ENCODE assay signal across 16 cellular contexts in genomic region chr9:136505406-136506403, GRCh38. TPM values are rescaled to one million over a fixed set of nuclear protein-coding genes. Genes with fewer than 3 reads are reported as not detected.
DNase-seq lines count a peak whose midpoint lies in the region; ATAC-seq, FAIRE-seq and TF ChIP-seq lines count a peak whose summit lies in the region.
"Had no signal": no experiment of that assay in that cellular context is flagged by ENCODE, and none has a peak within 500 bp of the region (broad histone marks: within the 10 kb centered on the region; RNA-seq: fewer than 3 reads in every experiment).

No MANE protein-coding gene starts in this region.

- H4K91ac ChIP-seq in H1 (replicated peaks; ENCODE audit: insufficient read length, low read length): no peak overlapping the region

- no peak overlapping the region for H2BK20ac ChIP-seq in H1 (ENCODE audit: low read length)

- H3K4me1 Mint-ChIP-seq in activated T-cell treated with anti-CD3 and anti-CD28 coated beads, Interleukin-2, amount 50 U/mL, for 24 hours (ENCODE audit: low read depth): no peaks in the 10 kb centered on the region
- H3K4me1 Mint-ChIP-seq in activated T-cell treated with anti-CD3 and anti-CD28 coated beads, Interleukin-2, amount 50 U/mL, for 4 hours (ENCODE audit: low read depth): no peaks in the 10 kb centered on the region
- H3K4me1 Mint-ChIP-seq: GM23338, H9 had no signal

- no peak for FAIRE-seq in H1 (lab: Jason Lieb, UNC)
- FAIRE-seq: D721Med, G401.6, GM12891, GM18507 had no signal

- no peak overlapping the region for H2AK5ac ChIP-seq in H1 (ENCODE audit: low read depth, low read length)

- TF ChIP-seq RAD21 in H1 (IDR thresholded peaks at IDR 0.05 in 1 of 2, conservative IDR thresholded peaks at IDR 0.05 in 1 of 2; ENCODE audit: low read depth in 2 of 2, low read length in 2 of 2): no peak

- no peak overlapping the region for H2BK12ac ChIP-seq in H1 (ENCODE audit: low read depth, low read length)

- H4K20me1 ChIP-seq in H1 (replicated peaks in 1 of 2; ENCODE audit: control insufficient read depth in 1 of 2, insufficient read depth in 2 of 2, low read length in 2 of 2) (peaks cover 0 to 18% of the 10 kb centered on the region in 2 experiments), Karpas-422 (ENCODE audit: insufficient read depth, low read depth, low read length) (no peaks in the 10 kb centered on the region)

- peak overlapping the region; percentile 40 for H3K27ac Mint-ChIP-seq in activated T-cell treated with anti-CD3 and anti-CD28 coated beads, Interleukin-2, amount 50 U/mL, for 24 hours
- H3K27ac Mint-ChIP-seq: CD4-positive, alpha-beta T cell; GM23338; H9 had no signal

- no peak overlapping the region for H3K27ac ChIP-seq in H1 (ENCODE audit: low read depth, low read length)
- H3K27ac ChIP-seq in Karpas-422 (ENCODE audit: low read length): no peak overlapping the region
- H3K27ac ChIP-seq: C4-2B had no signal

- H3K9ac ChIP-seq in H1 (replicated peaks in 1 of 4; ENCODE audit: extremely low read depth in 1 of 4, low read depth in 3 of 4, low read length in 3 of 4): no peak overlapping the region
- no peak overlapping the region for H3K9ac ChIP-seq in Karpas-422 (ENCODE audit: low read length)

- peaks cover 86% of the 10 kb centered on the region for H3K36me3 Mint-ChIP-seq in activated T-cell treated with anti-CD3 and anti-CD28 coated beads, Interleukin-2, amount 50 U/mL, for 24 hours (ENCODE audit: low read depth)
- peaks cover 9% of the 10 kb centered on the region for H3K36me3 Mint-ChIP-seq in activated T-cell treated with anti-CD3 and anti-CD28 coated beads, Interleukin-2, amount 50 U/mL, for 4 hours (ENCODE audit: insufficient read depth)

- H3K79me2 ChIP-seq in H1 (ENCODE audit: control insufficient read depth in 1 of 2, insufficient read depth in 2 of 2, low read length in 2 of 2) (no peaks in the 10 kb centered on the region), Karpas-422 (ENCODE audit: low read length) (no peaks in the 10 kb centered on the region)

- no peaks in the 10 kb centered on the region for H3K27me3 Mint-ChIP-seq in activated T-cell treated with anti-CD3 and anti-CD28 coated beads, Interleukin-2, amount 50 U/mL, for 24 hours
- H3K27me3 Mint-ChIP-seq in activated T-cell treated with anti-CD3 and anti-CD28 coated beads, Interleukin-2, amount 50 U/mL, for 4 hours (ENCODE audit: low read depth): no peaks in the 10 kb centered on the region
- H3K27me3 Mint-ChIP-seq: CD4-positive, alpha-beta T cell had no signal

- no peaks in the 10 kb centered on the region for H3K9me3 ChIP-seq in H1 (ENCODE audit: insufficient read depth in 2 of 2, low read depth in 1 of 2, low read length in 1 of 2)
- H3K9me3 ChIP-seq in Karpas-422 (ENCODE audit: low read length): no peaks in the 10 kb centered on the region
- H3K9me3 ChIP-seq: Caco-2 had no signal

- no peaks in the 10 kb centered on the region for H3K9me3 Mint-ChIP-seq in activated T-cell treated with anti-CD3 and anti-CD28 coated beads, Interleukin-2, amount 50 U/mL, for 24 hours
- H3K9me3 Mint-ChIP-seq in activated T-cell treated with anti-CD3 and anti-CD28 coated beads, Interleukin-2, amount 50 U/mL, for 4 hours: no peaks in the 10 kb centered on the region
- H3K9me3 Mint-ChIP-seq: CD4-positive, alpha-beta T cell; GM23338; H9 had no signal

- H3K36me3 ChIP-seq in H1 (ENCODE audit: control insufficient read depth in 2 of 4, insufficient read depth in 4 of 4, low read length in 3 of 4) (peaks cover 34 to 90% (median 53%) of the 10 kb centered on the region in 4 experiments), Karpas-422 (ENCODE audit: insufficient read depth, low read length) (no peaks in the 10 kb centered on the region)

- no peaks in the 10 kb centered on the region for H3K9me2 ChIP-seq in Karpas-422 (replicated peaks; ENCODE audit: insufficient read depth, low read length)

- no peak overlapping the region for H2BK5ac ChIP-seq in H1 (ENCODE audit: low read depth, low read length)

- H2BK120ac ChIP-seq in H1 (replicated peaks; ENCODE audit: low read depth, low read length): no peak overlapping the region

- 98% methylated on average over 40 of the region's 51 CpGs; no CpG with 5 or more reads in 1 of the 2 experiments for WGBS in H1 (ENCODE audit: extremely low coverage in 1 of 2, insufficient coverage in 1 of 2, insufficient read length in 1 of 2, insufficient replicate concordance in 2 of 2, low coverage in 1 of 2, low lambda C conversion rate in 2 of 2, missing lambda C conversion rate in 1 of 2), 2 experiments

- TF ChIP-seq CTCF in H1 (IDR thresholded peaks at IDR 0.05; ENCODE audit: control extremely low read depth in 1 of 3, insufficient read depth in 1 of 3, low read depth in 1 of 3, low read length in 3 of 3): no peak

- POLR2A ChIA-PET in H1 (lab: Charles Lee; ENCODE audit: partially characterized antibody): interaction anchor here (2.1 kb wide), 1 partner anchor 12 kb away, joined by 6 read pairs; no protein-coding TSS in a partner anchor

- H2AFZ ChIP-seq in H1 (ENCODE audit: low read length): no peak overlapping the region
- H2AFZ ChIP-seq in Karpas-422 (ENCODE audit: low read length): no peak overlapping the region
- H2AFZ ChIP-seq: GM23338 had no signal

- no peak overlapping the region for H2BK15ac ChIP-seq in H1 (ENCODE audit: low read length)

- H4K5ac ChIP-seq in H1 (ENCODE audit: insufficient read length, low read depth, low read length): no peak overlapping the region

- H3K4me2 ChIP-seq in H1 (ENCODE audit: insufficient read depth in 1 of 2, low read depth in 2 of 2, low read length in 2 of 2): no peak overlapping the region
- no peak overlapping the region for H3K4me2 ChIP-seq in Karpas-422 (ENCODE audit: low read depth, low read length, poor library complexity, severe bottlenecking)
- H3K4me2 ChIP-seq: GM23338 had no signal

- no peaks in the 10 kb centered on the region for H3K23me2 ChIP-seq in H1 (ENCODE audit: low read depth, low read length)

- CTCF ChIA-PET in H1 (lab: Charles Lee; ENCODE audit: partially characterized antibody): interaction anchor here (0.7 to 1.9 kb wide), 6 partner anchors 17 to 800 kb away, joined by 3 to 20 read pairs (median 4); no protein-coding TSS in a partner anchor

- TF ChIP-seq EP300 in H1 (IDR thresholded peaks at IDR 0.05; ENCODE audit: borderline replicate concordance in 1 of 2, low read depth in 2 of 2, low read length in 2 of 2): no peak

- no peak overlapping the region for H3K18ac ChIP-seq in H1 (ENCODE audit: extremely low read depth, low read length)

- DNase-seq in activated T-cell treated with anti-CD3 and anti-CD28 coated beads, Interleukin-2, amount 50 U/mL, for 24 hours: no peak
- DNase-seq in activated T-cell treated with anti-CD3 and anti-CD28 coated beads, Interleukin-2, amount 50 U/mL, for 4 hours: no peak
- peak; percentile 79 for DNase-seq in Jurkat, Clone E6-1 (ENCODE audit: low read depth, low spot score)
- no peak for DNase-seq in H1 (ENCODE audit: low read depth in 1 of 2, low spot score in 2 of 2)
- DNase-seq in iPS-NIHi11 (ENCODE audit: low spot score): no peak
- no peak for DNase-seq in Karpas-422
- DNase-seq: Caco-2; CD4-positive, alpha-beta T cell; H9 had no signal

- H3K14ac ChIP-seq in H1 (ENCODE audit: insufficient read length): no peak overlapping the region

- no peaks in the 10 kb centered on the region for H3K79me1 ChIP-seq in H1 (ENCODE audit: low read depth, low read length)

- TF ChIP-seq POLR2A in H1 (IDR thresholded peaks at IDR 0.05; ENCODE audit: control extremely low read depth in 1 of 2, low read depth in 2 of 2, low read length in 2 of 2): no peak

- H3K56ac ChIP-seq in H1 (replicated peaks; ENCODE audit: insufficient read length, low read depth, low read length): no peak overlapping the region

- no peaks in the 10 kb centered on the region for H3K27me3 ChIP-seq in H1 (replicated peaks in 1 of 4; ENCODE audit: control insufficient read depth in 3 of 4, extremely low read depth in 1 of 4, insufficient read depth in 3 of 4, low read length in 3 of 4)
- H3K27me3 ChIP-seq in Karpas-422 (ENCODE audit: low read length): no peaks in the 10 kb centered on the region

- no peak overlapping the region for H3K4ac ChIP-seq in H1 (replicated peaks; ENCODE audit: insufficient read length, low read depth, low read length)

- peak overlapping the region; percentile 41 for H3K4me3 ChIP-seq in Jurkat, Clone E6-1 (ENCODE audit: low read length)
- H3K4me3 ChIP-seq in H1 (ENCODE audit: extremely low read depth in 1 of 4, insufficient read depth in 2 of 4, low read depth in 3 of 4, low read length in 4 of 4) (no peak overlapping the region), Karpas-422 (ENCODE audit: low read length) (no peak overlapping the region)
- H3K4me3 ChIP-seq: GM23338 had no signal

- H4K8ac ChIP-seq in H1 (ENCODE audit: extremely low read depth, insufficient read depth, low read length): peak overlapping the region; percentile 51

- no peaks in the 10 kb centered on the region for H3K4me1 ChIP-seq in H1 (replicated peaks in 1 of 4; ENCODE audit: control insufficient read depth in 3 of 4, insufficient read depth in 4 of 4, low read length in 3 of 4)
- H3K4me1 ChIP-seq in Karpas-422 (ENCODE audit: low read length): no peaks in the 10 kb centered on the region
- H3K4me1 ChIP-seq: Caco-2 had no signal

- no peak overlapping the region for H3K4me3 Mint-ChIP-seq in activated T-cell treated with anti-CD3 and anti-CD28 coated beads, Interleukin-2, amount 50 U/mL, for 24 hours
- H3K4me3 Mint-ChIP-seq in activated T-cell treated with anti-CD3 and anti-CD28 coated beads, Interleukin-2, amount 50 U/mL, for 4 hours: no peak overlapping the region
- H3K4me3 Mint-ChIP-seq: CD4-positive, alpha-beta T cell; GM23338; H9 had no signal

- ATAC-seq in activated T-cell treated with anti-CD3 and anti-CD28 coated beads, Interleukin-2, amount 50 U/mL, for 4 hours: no peak
- ATAC-seq in GM19324 (IDR thresholded peaks at IDR 0.05; ENCODE audit: low FRiP score, unreplicated experiment): no peak
- ATAC-seq: GM23338 had no signal

- H3K23ac ChIP-seq in H1 (ENCODE audit: insufficient read length): no peak overlapping the region

RNA-seq across cellular contexts. Expression of gene SEC16A, which starts 22.9 kb away (rescaled TPM):
- total RNA-seq in activated T-cell treated with anti-CD3 and anti-CD28 coated beads, Interleukin-2, amount 50 U/mL, for 4 hours: 10 to 100 TPM; 76.6 to 84.0 (median 78.9) TPM
- polyA plus RNA-seq in Jurkat, Clone E6-1 (2012; ENCODE audit: insufficient read depth, insufficient read length): 40.8 TPM
- 47.1 and 49.0 TPM in 2 replicates for total RNA-seq in H1 (2021; fragmentation: NEBNext Ultra II Directional; extraction: Animal tissue kit (Norgen Biotek cat#: 25700))
- 21.6 and 25.1 TPM in 2 replicates for polyA plus RNA-seq in H1 (2011; rRNA removed)
- 14.2 TPM for polyA plus RNA-seq in H1 (2011; cell fraction: cytosol; rRNA removed)
- polyA plus RNA-seq in H1 (2011; cell fraction: nucleus; rRNA removed): 48.6 TPM
- 37.5 to 42.3 TPM (median 39.5 TPM) in 4 replicates for polyA plus RNA-seq in H1 (2012, experiment 1 of 2)
- polyA plus RNA-seq in H1 (2012, experiment 2 of 2): 38.1 TPM
- 26.8 TPM for polyA plus RNA-seq in H1 (2013, experiment 1 of 2)
- polyA plus RNA-seq in H1 (2013, experiment 2 of 2): 24.9 TPM
- polyA minus RNA-seq in H1 (2011; rRNA and poly(A)+ RNA removed): 20.7 and 22.0 TPM in 2 replicates
- 27.2 TPM for polyA minus RNA-seq in H1 (2011; cell fraction: cytosol; rRNA and poly(A)+ RNA removed)
- 24.2 TPM for polyA minus RNA-seq in H1 (2011; cell fraction: nucleus; rRNA and poly(A)+ RNA removed)
- 21.5 and 26.6 TPM in 2 replicates for total RNA-seq in Karpas-422 (2014; rRNA removed; shearing (Covaris generic); ENCODE audit: low replicate concordance)

RNA-seq across cellular contexts. Expression of gene NOTCH1, which starts 40.1 kb away (rescaled TPM):
- total RNA-seq in activated T-cell treated with anti-CD3 and anti-CD28 coated beads, Interleukin-2, amount 50 U/mL, for 4 hours: 100 to 1,000 TPM; 124 to 128 (median 125) TPM
- 15.5 TPM for polyA plus RNA-seq in Jurkat, Clone E6-1 (2012; ENCODE audit: insufficient read depth, insufficient read length)
- total RNA-seq in H1 (2021; fragmentation: NEBNext Ultra II Directional; extraction: Animal tissue kit (Norgen Biotek cat#: 25700)): 55.6 and 60.9 TPM in 2 replicates
- polyA plus RNA-seq in H1 (2011; rRNA removed): 6.9 and 19.9 TPM in 2 replicates
- polyA plus RNA-seq in H1 (2011; cell fraction: cytosol; rRNA removed): 7.3 TPM
- 41.0 TPM for polyA plus RNA-seq in H1 (2011; cell fraction: nucleus; rRNA removed)
- polyA plus RNA-seq in H1 (2012, experiment 1 of 2): 17.4 to 31.4 TPM (median 28.7 TPM) in 4 replicates
- 20.1 TPM for polyA plus RNA-seq in H1 (2012, experiment 2 of 2)
- polyA plus RNA-seq in H1 (2013, experiment 1 of 2): 33.5 TPM
- polyA plus RNA-seq in H1 (2013, experiment 2 of 2): 26.3 TPM
- polyA minus RNA-seq in H1 (2011; rRNA and poly(A)+ RNA removed): 12.2 and 13.8 TPM in 2 replicates
- polyA minus RNA-seq in H1 (2011; cell fraction: cytosol; rRNA and poly(A)+ RNA removed): 58.8 TPM
- 41.9 TPM for polyA minus RNA-seq in H1 (2011; cell fraction: nucleus; rRNA and poly(A)+ RNA removed)
- total RNA-seq in Karpas-422 (2014; rRNA removed; shearing (Covaris generic); ENCODE audit: low replicate concordance): 4.3 and 15.0 TPM in 2 replicates
